In genomic region chr10:34815174-34816066, GRCh38 we compare ENCODE assay signal across 8 cellular contexts. TPM values are rescaled to one million over a fixed set of nuclear protein-coding genes. Genes with fewer than 3 reads are reported as not detected.
A peak's percentile ranks its signal among the peaks of the same experiment; 100 is the strongest.
DNase-seq lines count a peak whose midpoint lies in the region; ATAC-seq and TF ChIP-seq lines count a peak whose summit lies in the region.

PARD3 (minus strand) TSS chr10:34815296; CDS start chr10:34814995, 301 bp downstream.

- POLR2A ChIA-PET in CD8-positive, alpha-beta memory T cell (lab: Charles Lee), result no interaction called here
- POLR2A ChIA-PET in activated CD4-positive, alpha-beta memory T cell treated with anti-CD3 and anti-CD28 coated beads, Interleukin-2, amount 10 ng/mL, durations not matched to agents 7 days and 5 days (lab: Charles Lee), result no interaction called here

- CTCF ChIA-PET in CD8-positive, alpha-beta memory T cell (lab: Charles Lee), result no interaction called here
- CTCF ChIA-PET in activated CD4-positive, alpha-beta memory T cell treated with anti-CD3 and anti-CD28 coated beads, Interleukin-2, amount 10 ng/mL, durations not matched to agents 7 days and 5 days (lab: Charles Lee), result no interaction called here

- H3K36me3 Mint-ChIP-seq in CD8-positive, alpha-beta memory T cell, result no peaks in the 10 kb centered on the region
- no peaks in the 10 kb centered on the region for H3K36me3 Mint-ChIP-seq in activated CD4-positive, alpha-beta memory T cell treated with anti-CD3 and anti-CD28 coated beads, Interleukin-2, amount 10 ng/mL, durations not matched to agents 7 days and 5 days (ENCODE audit: low read depth)
- H3K36me3 Mint-ChIP-seq in nephron (ENCODE audit: low read depth), result no peaks in the 10 kb centered on the region

- H3K9me3 ChIP-seq in CD8-positive, alpha-beta memory T cell (ENCODE audit: low read length), result no peaks in the 10 kb centered on the region

- H3K27me3 Mint-ChIP-seq in CD8-positive, alpha-beta memory T cell, result peaks cover 31 to 62% of the 10 kb centered on the region in 2 donors
- peaks cover 55% of the 10 kb centered on the region for H3K27me3 Mint-ChIP-seq in activated CD4-positive, alpha-beta memory T cell treated with anti-CD3 and anti-CD28 coated beads, Interleukin-2, amount 10 ng/mL, durations not matched to agents 7 days and 5 days
- peaks cover 9% of the 10 kb centered on the region for H3K27me3 Mint-ChIP-seq in nephron (ENCODE audit: low read depth)

- H3K4me3 ChIP-seq in CD8-positive, alpha-beta memory T cell (ENCODE audit: low read length), result no peak within 1 kb of the TSS

- H3K4me1 Mint-ChIP-seq in CD8-positive, alpha-beta memory T cell, result peaks cover 9 to 15% (median 10%) of the 10 kb centered on the region in 3 donors
- peaks cover 10% of the 10 kb centered on the region for H3K4me1 Mint-ChIP-seq in activated CD4-positive, alpha-beta memory T cell treated with anti-CD3 and anti-CD28 coated beads, Interleukin-2, amount 10 ng/mL, durations not matched to agents 7 days and 5 days
- H3K4me1 Mint-ChIP-seq in nephron, result peaks cover 43% of the 10 kb centered on the region

- H3K36me3 ChIP-seq in CD8-positive, alpha-beta memory T cell (ENCODE audit: insufficient read depth, low read length), result no peaks in the 10 kb centered on the region

- DNase-seq in CD8-positive, alpha-beta memory T cell, result no peak
- peak; percentile 65 for DNase-seq in LHCN-M2 (ENCODE audit: low read depth)
- DNase-seq in activated CD4-positive, alpha-beta memory T cell treated with anti-CD3 and anti-CD28 coated beads, Interleukin-2, amount 10 ng/mL, durations not matched to agents 7 days and 5 days, result no peak
- DNase-seq in fibroblast of the conjunctiva (ENCODE audit: low read depth), result peak; percentile 30
- no peak for DNase-seq in NCI-H2107 treated with DMSO at 0.1 percent for 48 hours (lab: John Stamatoyannopoulos, UW; ENCODE audit: unreplicated experiment)

- ATAC-seq in GM19372 (IDR thresholded peaks at IDR 0.05; ENCODE audit: low read depth, unreplicated experiment), result peak; percentile 43
- no peak for ATAC-seq in GM19328 (IDR thresholded peaks at IDR 0.05; ENCODE audit: unreplicated experiment)

- no peak for TF ChIP-seq CTCF in nephron (IDR thresholded peaks at IDR 0.05; ENCODE audit: unreplicated experiment in 3 of 3)

- peaks cover 11% of the 10 kb centered on the region for H3K27me3 ChIP-seq in CD8-positive, alpha-beta memory T cell (ENCODE audit: insufficient read depth, low read length, poor library complexity, severe bottlenecking)

- H3K27ac ChIP-seq in CD8-positive, alpha-beta memory T cell (ENCODE audit: low read depth, low read length), result peak within 1 kb of the TSS; percentile 38

- H3K4me1 ChIP-seq in CD8-positive, alpha-beta memory T cell (ENCODE audit: insufficient read depth, low read length), result no peaks in the 10 kb centered on the region

- peak within 1 kb of the TSS in 5 of 7 donors; percentile 56 to 73 (median 58) for H3K4me3 Mint-ChIP-seq in CD8-positive, alpha-beta memory T cell
- H3K4me3 Mint-ChIP-seq in activated CD4-positive, alpha-beta memory T cell treated with anti-CD3 and anti-CD28 coated beads, Interleukin-2, amount 10 ng/mL, durations not matched to agents 7 days and 5 days, result peak within 1 kb of the TSS; percentile 10
- peak within 1 kb of the TSS; percentile 92 to 96 (median 96) for H3K4me3 Mint-ChIP-seq in nephron

- H3K9me3 Mint-ChIP-seq in CD8-positive, alpha-beta memory T cell, result peaks cover 0 to 2% (median 0%) of the 10 kb centered on the region in 5 donors
- H3K9me3 Mint-ChIP-seq in activated CD4-positive, alpha-beta memory T cell treated with anti-CD3 and anti-CD28 coated beads, Interleukin-2, amount 10 ng/mL, durations not matched to agents 7 days and 5 days, result no peaks in the 10 kb centered on the region
- H3K9me3 Mint-ChIP-seq in nephron, result no peaks in the 10 kb centered on the region

- H3K27ac Mint-ChIP-seq in CD8-positive, alpha-beta memory T cell, result no peak within 1 kb of the TSS
- no peak within 1 kb of the TSS for H3K27ac Mint-ChIP-seq in activated CD4-positive, alpha-beta memory T cell treated with anti-CD3 and anti-CD28 coated beads, Interleukin-2, amount 10 ng/mL, durations not matched to agents 7 days and 5 days
- H3K27ac Mint-ChIP-seq in nephron, result peak within 1 kb of the TSS; percentile 92 to 97 (median 97)

RNA-seq across cellular contexts. Expression of gene PARD3, which starts in this region (rescaled TPM):
- under 1 TPM; 0.27 to 0.46 TPM for total RNA-seq in CD8-positive, alpha-beta memory T cell
- not detected for polyA plus RNA-seq in CD8-positive, alpha-beta memory T cell
- 41.5 and 51.7 TPM in 2 replicates for total RNA-seq in LHCN-M2 (2014; rRNA removed)
- 17.5 TPM for polyA plus RNA-seq in LHCN-M2 (2012)
- total RNA-seq in activated CD4-positive, alpha-beta memory T cell treated with anti-CD3 and anti-CD28 coated beads, Interleukin-2, amount 10 ng/mL, durations not matched to agents 7 days and 5 days, result under 1 TPM; 0.15 to 0.18 TPM

Comparison
In these comparisons a context has a peak if more than half of its experiments do, and no peak if none do; other contexts are left out.
1. RNA of gene PARD3 (total RNA-seq): 41.5 to 51.7 TPM in LHCN-M2; 0.27 to 0.46 TPM in CD8-positive, alpha-beta memory T cell and 0.15 to 0.18 TPM in activated CD4-positive, alpha-beta memory T cell treated with anti-CD3 and anti-CD28 coated beads, Interleukin-2, amount 10 ng/mL, durations not matched to agents 7 days and 5 days; every median in the first group is over 10 times any median in the second.
2. DNase-seq: peak in LHCN-M2 (single experiment) and fibroblast of the conjunctiva (single experiment); none in CD8-positive, alpha-beta memory T cell (0 of 5), activated CD4-positive, alpha-beta memory T cell treated with anti-CD3 and anti-CD28 coated beads, Interleukin-2, amount 10 ng/mL, durations not matched to agents 7 days and 5 days (single experiment) and NCI-H2107 treated with DMSO at 0.1 percent for 48 hours (single experiment).
3. H3K27ac Mint-ChIP-seq: peak in nephron (3 of 3); none in CD8-positive, alpha-beta memory T cell (0 of 8) and activated CD4-positive, alpha-beta memory T cell treated with anti-CD3 and anti-CD28 coated beads, Interleukin-2, amount 10 ng/mL, durations not matched to agents 7 days and 5 days (single experiment).
4. H3K4me3 Mint-ChIP-seq: peak in every context shown above with its lines; median percentile 96 in nephron; 58 in CD8-positive, alpha-beta memory T cell; 10 in activated CD4-positive, alpha-beta memory T cell treated with anti-CD3 and anti-CD28 coated beads, Interleukin-2, amount 10 ng/mL, durations not matched to agents 7 days and 5 days.